Comparison of ENCODE assay signal across 13 cellular contexts in genomic region chr9:96382175-96382574, GRCh38. TPM values are rescaled to one million over a fixed set of nuclear protein-coding genes. Genes with fewer than 3 reads are reported as not detected.
DNase-seq lines count a peak whose midpoint lies in the region; ATAC-seq, FAIRE-seq and TF ChIP-seq lines count a peak whose summit lies in the region.
"Had no signal": no experiment of that assay in that cellular context is flagged by ENCODE, and none has a peak within 500 bp of the region (broad histone marks: within the 10 kb centered on the region; RNA-seq: fewer than 3 reads in every experiment).

No MANE protein-coding gene starts in this region.

- no peak overlapping the region for H2BK15ac ChIP-seq in H9 (ENCODE audit: low read depth, low read length)

- no peak for ATAC-seq in GM21619 (IDR thresholded peaks at IDR 0.05; ENCODE audit: unreplicated experiment)
- ATAC-seq: Right ventricle myocardium inferior had no signal

- no peaks in the 10 kb centered on the region for H3K79me2 ChIP-seq in H9 (ENCODE audit: insufficient read depth, low read length)

- H3T11ph ChIP-seq in H9 (ENCODE audit: low read length): no peak overlapping the region

- peak overlapping the region; percentile 89 for H3K4me2 ChIP-seq in H9 (ENCODE audit: insufficient read depth, insufficient read length, low read length)

- no peak overlapping the region for H4K8ac ChIP-seq in H9 (replicated peaks; ENCODE audit: insufficient read length, low read depth, low read length)

- no peaks in the 10 kb centered on the region for H3K79me1 ChIP-seq in H9 (ENCODE audit: insufficient read depth, low read depth, low read length, poor library complexity, severe bottlenecking)

- H3K27ac ChIP-seq in H9 (ENCODE audit: insufficient read length, low read depth, low read length) (no peak overlapping the region), RWPE1 (no peak overlapping the region)

- TF ChIP-seq CTCF in AG10803 (conservative IDR thresholded peaks at IDR 0.05; ENCODE audit: low read length): no peak
- no peak for TF ChIP-seq CTCF in H9 (conservative IDR thresholded peaks at IDR 0.05)
- no peak for TF ChIP-seq CTCF in bronchial epithelial cell (IDR thresholded peaks at IDR 0.05; ENCODE audit: insufficient read depth, low read length, severe bottlenecking)
- TF ChIP-seq CTCF in RWPE1 (conservative IDR thresholded peaks at IDR 0.05; ENCODE audit: low read depth): no peak

- no peak overlapping the region for H3K18ac ChIP-seq in H9 (ENCODE audit: insufficient read length, low read depth, low read length)

- H3K4me1 ChIP-seq in H9 (ENCODE audit: insufficient read depth, low read length): no peaks in the 10 kb centered on the region; the same call in 1 of the 2 replicates
- H3K4me1 ChIP-seq: prostate gland had no signal

- no peak overlapping the region for H3K23ac ChIP-seq in H9 (ENCODE audit: insufficient read length, low read depth, low read length)

- no peak overlapping the region for H2BK12ac ChIP-seq in H9 (ENCODE audit: insufficient read length, low read depth, low read length)

- no peak overlapping the region for H4K5ac ChIP-seq in H9 (ENCODE audit: insufficient read length, low read depth, low read length)

- H3K9me3 Mint-ChIP-seq in H9: no peaks in the 10 kb centered on the region
- H3K9me3 Mint-ChIP-seq: activated naive CD4-positive, alpha-beta T cell treated with anti-CD3 and anti-CD28 coated beads, Interleukin-2, amount 50 U/mL, for 24 hours had no signal

- no peak overlapping the region for H2AFZ ChIP-seq in H9 (ENCODE audit: low read length)

- POLR2A ChIA-PET in RWPE1 (lab: Yijun Ruan, JAX; ENCODE audit: low non-redundant PET): interaction anchor here (0.5 to 0.7 kb wide), 3 partner anchors 17 to 65 kb away, joined by 3 to 4 read pairs (median 4); no protein-coding TSS in a partner anchor

- no CpG with 5 or more reads among the region's 2 CpGs for WGBS in H9 (ENCODE audit: extremely low coverage, insufficient read length, low lambda C conversion rate)

- no peak overlapping the region for H3K14ac ChIP-seq in H9 (ENCODE audit: insufficient read depth, low read length)

- no peak overlapping the region for H2AK5ac ChIP-seq in H9 (ENCODE audit: insufficient read length, low read length)

- no peak overlapping the region for H3K9ac ChIP-seq in H9 (ENCODE audit: extremely low read depth, insufficient read length, low read length)

- H3K4me3 Mint-ChIP-seq in H9: no peak overlapping the region

- H2BK120ac ChIP-seq in H9 (ENCODE audit: low read depth, low read length, poor library complexity, severe bottlenecking): no peak overlapping the region

- H3K27me3 ChIP-seq in H9 (ENCODE audit: insufficient read depth, low read length): no peaks in the 10 kb centered on the region
- H3K27me3 ChIP-seq in bronchial epithelial cell (ENCODE audit: control insufficient read depth, insufficient read depth, low read length): no peaks in the 10 kb centered on the region

- peaks cover 16 to 30% of the 10 kb centered on the region in 2 experiments for H3K4me1 Mint-ChIP-seq in H9

- no peak overlapping the region for H3K27ac Mint-ChIP-seq in H9

- CTCF ChIA-PET in RWPE1 (lab: Yijun Ruan, JAX): interaction anchor here (0.6 to 0.7 kb wide), 3 partner anchors 27 to 1828 kb away, joined by 3 read pairs; no protein-coding TSS in a partner anchor

- H3K9me3 ChIP-seq in H9 (ENCODE audit: control insufficient read depth, low read depth, low read length): no peaks in the 10 kb centered on the region
- H3K9me3 ChIP-seq: prostate gland had no signal

- peaks cover 7% of the 10 kb centered on the region for H3K23me2 ChIP-seq in H9 (ENCODE audit: insufficient read length, low read depth, low read length, poor library complexity, severe bottlenecking)

- H3K56ac ChIP-seq in H9 (ENCODE audit: insufficient read length, low read depth, low read length): no peak overlapping the region

- DNase-seq in AG10803 (ENCODE audit: low read depth) (peak; percentile 11), H9 (no peak), bronchial epithelial cell (ENCODE audit: low read depth) (peak; percentile 38), medulla oblongata (ENCODE audit: extremely low spot score) (peak; percentile 9), amniotic stem cell (lab: John Stamatoyannopoulos, UW) (no peak), NCI-H2081 treated with DMSO at 0.1 percent for 48 hours (lab: John Stamatoyannopoulos, UW) (no peak), RWPE1 (ENCODE audit: low spot score) (no peak)
- DNase-seq: COR-L47 had no signal

- H3K36me3 ChIP-seq in bronchial epithelial cell (ENCODE audit: control insufficient read depth, insufficient read depth, low read length): no peaks in the 10 kb centered on the region
- H3K36me3 ChIP-seq: prostate gland had no signal

- H3K27me3 Mint-ChIP-seq in H9 (ENCODE audit: low read depth): no peaks in the 10 kb centered on the region
- H3K27me3 Mint-ChIP-seq: activated naive CD4-positive, alpha-beta T cell treated with anti-CD3 and anti-CD28 coated beads, Interleukin-2, amount 50 U/mL, for 24 hours had no signal

- H2BK5ac ChIP-seq in H9 (ENCODE audit: insufficient read length, low read length): no peak overlapping the region

- H3K36me3 Mint-ChIP-seq in H9 (ENCODE audit: insufficient read depth in 1 of 3, low read depth in 3 of 3): peaks cover 0 to 16% (median 4%) of the 10 kb centered on the region in 3 experiments; a peak in 3 of 7 replicates
- H3K36me3 Mint-ChIP-seq: activated naive CD4-positive, alpha-beta T cell treated with anti-CD3 and anti-CD28 coated beads, Interleukin-2, amount 50 U/mL, for 24 hours had no signal

- no peak overlapping the region for H3K4me3 ChIP-seq in AG10803 (ENCODE audit: low read length)
- no peak overlapping the region for H3K4me3 ChIP-seq in bronchial epithelial cell (ENCODE audit: low read depth, low read length)

- H4K20me1 ChIP-seq in H9 (ENCODE audit: control insufficient read depth, insufficient read depth, insufficient read length): no peaks in the 10 kb centered on the region

- H4K91ac ChIP-seq in H9 (ENCODE audit: insufficient read length, low read depth, low read length): no peak overlapping the region

- no peak overlapping the region for H2BK20ac ChIP-seq in H9 (ENCODE audit: low read depth, low read length, poor library complexity, severe bottlenecking)

- H3K4ac ChIP-seq in H9 (ENCODE audit: low read depth, low read length): no peak overlapping the region

- no peak for FAIRE-seq in bronchial epithelial cell (lab: Jason Lieb, UNC)
- FAIRE-seq: GM12892 had no signal

RNA-seq across cellular contexts. Expression of gene SLC35D2, which starts 1.3 kb away (rescaled TPM):
- 17.9 and 19.0 TPM in 2 replicates for total RNA-seq in H9 (2021)
- 19.1 and 30.3 TPM in 2 replicates for total RNA-seq in bronchial epithelial cell

RNA-seq across cellular contexts. Expression of gene ZNF367, which starts 36.0 kb away (rescaled TPM):
- total RNA-seq in H9 (2021) (9.3 and 10.1 TPM in 2 replicates), bronchial epithelial cell (0.13 and 0.26 TPM in 2 replicates)

Comparison
In these comparisons a context has a peak if more than half of its experiments do, and no peak if none do; other contexts are left out.
1. DNase-seq: peak in AG10803 (single experiment), bronchial epithelial cell (single experiment) and medulla oblongata (single experiment); none in H9 (single experiment), amniotic stem cell (single experiment), NCI-H2081 treated with DMSO at 0.1 percent for 48 hours (single experiment) and RWPE1 (single experiment).